Comparison of ENCODE assay signal across 8 cellular contexts in the genomic region with DNA sequence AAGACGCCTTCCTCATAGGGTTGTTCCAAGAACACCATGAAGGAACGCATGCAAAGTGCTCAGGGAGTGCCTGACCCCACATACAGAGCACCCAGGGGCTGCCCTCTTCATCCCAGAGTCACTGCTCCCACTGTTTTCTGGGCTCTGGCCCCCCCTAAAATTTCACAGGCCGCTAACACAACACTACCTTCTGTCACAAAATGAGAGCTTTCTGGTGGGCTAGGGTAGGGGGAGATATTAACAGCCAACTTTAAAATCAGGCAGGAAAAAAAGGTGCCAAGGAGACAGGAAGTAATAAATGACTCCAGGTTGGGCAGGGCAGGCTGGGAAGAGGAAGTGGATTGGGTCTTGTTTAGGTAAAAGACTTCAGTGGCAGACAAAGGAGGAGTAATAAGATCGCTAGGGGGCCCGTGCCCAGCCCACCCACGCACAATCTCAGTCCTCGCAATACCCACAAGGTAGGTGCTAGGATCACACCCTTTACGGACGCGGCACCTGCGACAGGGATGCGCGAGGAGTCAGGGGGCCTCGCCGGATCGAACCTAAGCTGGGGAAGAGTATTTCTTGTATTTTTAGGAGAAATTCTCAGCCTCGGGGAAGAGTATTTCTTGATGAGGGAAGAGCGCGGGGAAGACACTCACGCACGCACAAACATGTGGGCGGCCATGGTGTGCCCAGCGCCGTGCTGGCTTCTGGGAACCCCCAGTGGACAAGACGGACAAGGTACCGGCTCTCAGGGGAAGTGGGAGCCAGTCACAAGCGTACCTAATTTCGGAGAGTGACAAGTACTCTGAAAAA. TPM values are rescaled to one million over a fixed set of nuclear protein-coding genes. Genes with fewer than 3 reads are reported as not detected.
DNase-seq lines count a peak whose midpoint lies in the region; ATAC-seq and TF ChIP-seq lines count a peak whose summit lies in the region.

No MANE protein-coding gene starts in this region.

- TF ChIP-seq CTCF in left ventricle myocardium inferior (IDR thresholded peaks at IDR 0.05; ENCODE audit: borderline replicate concordance): no peak

- H3K27ac ChIP-seq in left ventricle myocardium inferior (replicated peaks) (peak overlapping the region; percentile 88), skeletal muscle tissue (ENCODE audit: low read depth, low read length) (peak overlapping the region; percentile 55)

- POLR2A ChIA-PET in activated CD4-positive, alpha-beta memory T cell treated with anti-CD3 and anti-CD28 coated beads for 36 hours (lab: Charles Lee): interaction anchor here (1.3 kb wide), 1 partner anchor 9 kb away, joined by 3 read pairs; no protein-coding TSS in a partner anchor

- peaks cover 0 to 5% of the 10 kb centered on the region in 2 donors for H3K36me3 Mint-ChIP-seq in activated T-cell treated with anti-CD3 and anti-CD28 coated beads, Interleukin-2, amount 50 U/mL, for 72 hours (ENCODE audit: insufficient read depth in 2 of 2)
- H3K36me3 Mint-ChIP-seq in activated CD4-positive, alpha-beta memory T cell treated with anti-CD3 and anti-CD28 coated beads for 36 hours: no peaks in the 10 kb centered on the region

- H3K9me3 Mint-ChIP-seq in activated T-cell treated with anti-CD3 and anti-CD28 coated beads, Interleukin-2, amount 50 U/mL, for 72 hours: no peaks in the 10 kb centered on the region
- H3K9me3 Mint-ChIP-seq in activated CD4-positive, alpha-beta memory T cell treated with anti-CD3 and anti-CD28 coated beads for 36 hours: no peaks in the 10 kb centered on the region

- no peaks in the 10 kb centered on the region for H3K27me3 Mint-ChIP-seq in activated T-cell treated with anti-CD3 and anti-CD28 coated beads, Interleukin-2, amount 50 U/mL, for 72 hours (ENCODE audit: low read depth)
- no peaks in the 10 kb centered on the region for H3K27me3 Mint-ChIP-seq in activated CD4-positive, alpha-beta memory T cell treated with anti-CD3 and anti-CD28 coated beads for 36 hours

- no peak for ATAC-seq in activated T-cell treated with anti-CD3 and anti-CD28 coated beads, Interleukin-2, amount 50 U/mL, for 72 hours (replicated peaks in 1 of 2)
- no peak for ATAC-seq in HG03025 (IDR thresholded peaks at IDR 0.05; ENCODE audit: low FRiP score, unreplicated experiment)

- no peaks in the 10 kb centered on the region for H3K9me3 ChIP-seq in left ventricle myocardium inferior (replicated peaks)
- no peaks in the 10 kb centered on the region for H3K9me3 ChIP-seq in skeletal muscle tissue (ENCODE audit: control insufficient read depth in 3 of 3, low read length in 3 of 3)

- peak overlapping the region; percentile 93 for H3K27ac Mint-ChIP-seq in activated T-cell treated with anti-CD3 and anti-CD28 coated beads, Interleukin-2, amount 50 U/mL, for 72 hours
- H3K27ac Mint-ChIP-seq in activated CD4-positive, alpha-beta memory T cell treated with anti-CD3 and anti-CD28 coated beads for 36 hours: peak overlapping the region; percentile 92

- DNase-seq in activated T-cell treated with anti-CD3 and anti-CD28 coated beads, Interleukin-2, amount 50 U/mL, for 72 hours: peak; percentile 35 to 44
- no peak for DNase-seq in activated T-cell treated with anti-CD3 and anti-CD28 coated beads, Interleukin-2, amount 50 U/mL, for 48 hours
- DNase-seq in activated CD4-positive, alpha-beta memory T cell treated with anti-CD3 and anti-CD28 coated beads for 36 hours: peak; percentile 50
- DNase-seq in left ventricle myocardium inferior: no peak
- DNase-seq in activated gamma-delta T cell (lab: John Stamatoyannopoulos, UW): no peak
- no peak for DNase-seq in NCI-H1105 treated with DMSO at 0.1 percent for 48 hours (lab: John Stamatoyannopoulos, UW)

- H3K36me3 ChIP-seq in left ventricle myocardium inferior (no peaks in the 10 kb centered on the region), skeletal muscle tissue (ENCODE audit: control insufficient read depth in 3 of 3, insufficient read depth in 3 of 3, low read length in 3 of 3) (peaks cover 0 to 4% (median 0%) of the 10 kb centered on the region in 3 donors)

- peak overlapping the region; percentile 93 to 94 for H3K4me3 Mint-ChIP-seq in activated T-cell treated with anti-CD3 and anti-CD28 coated beads, Interleukin-2, amount 50 U/mL, for 72 hours
- H3K4me3 Mint-ChIP-seq in activated CD4-positive, alpha-beta memory T cell treated with anti-CD3 and anti-CD28 coated beads for 36 hours: peak overlapping the region; percentile 83

- peak overlapping the region; percentile 75 to 92 (median 90) for H3K9ac ChIP-seq in skeletal muscle tissue (ENCODE audit: low read depth in 1 of 3, low read length in 3 of 3)

- H3K4me1 ChIP-seq in left ventricle myocardium inferior (peaks cover 33% of the 10 kb centered on the region), skeletal muscle tissue (ENCODE audit: control insufficient read depth in 3 of 3, insufficient read depth in 3 of 3, low read length in 3 of 3) (peaks cover 14 to 25% (median 24%) of the 10 kb centered on the region in 3 donors)

- intact Hi-C loops in activated CD4-positive, alpha-beta memory T cell treated with anti-CD3 and anti-CD28 coated beads for 36 hours (cut with micrococcal nuclease): loop anchor here (1.0 to 2.0 kb wide), 3 partner anchors 9 to 68 kb away; a partner anchor contains a TSS
- intact Hi-C loops in left ventricle myocardium inferior (cut with micrococcal nuclease): no loop called here

- H3K4me1 Mint-ChIP-seq in activated T-cell treated with anti-CD3 and anti-CD28 coated beads, Interleukin-2, amount 50 U/mL, for 72 hours (ENCODE audit: low read depth): peaks cover 45% of the 10 kb centered on the region
- H3K4me1 Mint-ChIP-seq in activated CD4-positive, alpha-beta memory T cell treated with anti-CD3 and anti-CD28 coated beads for 36 hours (ENCODE audit: low read depth): peaks cover 37% of the 10 kb centered on the region

- H3K27me3 ChIP-seq in left ventricle myocardium inferior (ENCODE audit: low read depth): no peaks in the 10 kb centered on the region
- H3K27me3 ChIP-seq in skeletal muscle tissue (ENCODE audit: control insufficient read depth in 3 of 3, insufficient read depth in 3 of 3, low read length in 3 of 3): no peaks in the 10 kb centered on the region

- H3K4me3 ChIP-seq in left ventricle myocardium inferior (peak overlapping the region; percentile 97), skeletal muscle tissue (ENCODE audit: low read length in 3 of 3) (peak overlapping the region; percentile 78 to 91 (median 85))

- CTCF ChIA-PET in activated CD4-positive, alpha-beta memory T cell treated with anti-CD3 and anti-CD28 coated beads for 36 hours (lab: Charles Lee): no interaction called here

RNA-seq across cellular contexts. Expression of a gene that starts 0.9 kb away (rescaled TPM):
- 100 to 1,000 TPM in 1 of 2 donors, 10 to 100 TPM in 1; 50.1 to 130 TPM for total RNA-seq in activated T-cell treated with anti-CD3 and anti-CD28 coated beads, Interleukin-2, amount 50 U/mL, for 72 hours
- total RNA-seq in activated CD4-positive, alpha-beta memory T cell treated with anti-CD3 and anti-CD28 coated beads for 36 hours: 10 to 100 TPM; 55.0 to 56.5 TPM
- total RNA-seq in left ventricle myocardium inferior (14.1 TPM), skeletal muscle tissue (17.2 TPM)

RNA-seq across cellular contexts. Expression of a gene that starts 24.1 kb away (rescaled TPM):
- total RNA-seq in activated T-cell treated with anti-CD3 and anti-CD28 coated beads, Interleukin-2, amount 50 U/mL, for 72 hours: not detected
- not detected for total RNA-seq in activated CD4-positive, alpha-beta memory T cell treated with anti-CD3 and anti-CD28 coated beads for 36 hours
- not detected for total RNA-seq in left ventricle myocardium inferior
- not detected for total RNA-seq in skeletal muscle tissue

Comparison
In these comparisons a context has a peak if more than half of its experiments do, and no peak if none do; other contexts are left out.
1. DNase-seq: peak in activated T-cell treated with anti-CD3 and anti-CD28 coated beads, Interleukin-2, amount 50 U/mL, for 72 hours (2 of 2) and activated CD4-positive, alpha-beta memory T cell treated with anti-CD3 and anti-CD28 coated beads for 36 hours (single experiment); none in activated T-cell treated with anti-CD3 and anti-CD28 coated beads, Interleukin-2, amount 50 U/mL, for 48 hours (0 of 2), left ventricle myocardium inferior (single experiment), activated gamma-delta T cell (single experiment) and NCI-H1105 treated with DMSO at 0.1 percent for 48 hours (single experiment).